1 cellular context compared by ENCODE assay signal in genomic region chr20:31496761-31497295, GRCh38.
TF ChIP-seq lines count a peak whose summit lies in the region.

No MANE protein-coding gene starts in this region.

TF ChIP-seq in IMR-90, 13 proteins besides CTCF, POLR2A, EP300 and RAD21:
- no peak for TF ChIP-seq RCOR1 (IDR thresholded peaks at IDR 0.05; ENCODE audit: insufficient replicate concordance, low read length)
- no peak for TF ChIP-seq FOS (IDR thresholded peaks at IDR 0.05; ENCODE audit: low read depth, low read length)
- no peak for TF ChIP-seq NFE2L2 (IDR thresholded peaks at IDR 0.05; ENCODE audit: low read depth, low read length)
- no peak for TF ChIP-seq CHD1 (IDR thresholded peaks at IDR 0.05; ENCODE audit: low read depth, low read length)
- no peak for TF ChIP-seq BHLHE40 (IDR thresholded peaks at IDR 0.05; ENCODE audit: low read depth, low read length)
- TF ChIP-seq SMC3 (IDR thresholded peaks at IDR 0.05; ENCODE audit: low read depth, low read length): no peak
- TF ChIP-seq MAZ (IDR thresholded peaks at IDR 0.05; ENCODE audit: borderline replicate concordance, low read depth, low read length): no peak
- no peak for TF ChIP-seq CEBPB (IDR thresholded peaks at IDR 0.05; ENCODE audit: low read depth, low read length)
- no peak for TF ChIP-seq RFX5 (IDR thresholded peaks at IDR 0.05; ENCODE audit: low read depth, low read length)
- TF ChIP-seq MXI1 (IDR thresholded peaks at IDR 0.05; ENCODE audit: borderline replicate concordance, low read depth, low read length): no peak
- TF ChIP-seq, protein P1, sequence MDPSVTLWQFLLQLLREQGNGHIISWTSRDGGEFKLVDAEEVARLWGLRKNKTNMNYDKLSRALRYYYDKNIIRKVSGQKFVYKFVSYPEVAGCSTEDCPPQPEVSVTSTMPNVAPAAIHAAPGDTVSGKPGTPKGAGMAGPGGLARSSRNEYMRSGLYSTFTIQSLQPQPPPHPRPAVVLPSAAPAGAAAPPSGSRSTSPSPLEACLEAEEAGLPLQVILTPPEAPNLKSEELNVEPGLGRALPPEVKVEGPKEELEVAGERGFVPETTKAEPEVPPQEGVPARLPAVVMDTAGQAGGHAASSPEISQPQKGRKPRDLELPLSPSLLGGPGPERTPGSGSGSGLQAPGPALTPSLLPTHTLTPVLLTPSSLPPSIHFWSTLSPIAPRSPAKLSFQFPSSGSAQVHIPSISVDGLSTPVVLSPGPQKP (IDR thresholded peaks at IDR 0.05; ENCODE audit: borderline replicate concordance, low read depth, low read length): no peak
- TF ChIP-seq, protein P2, sequence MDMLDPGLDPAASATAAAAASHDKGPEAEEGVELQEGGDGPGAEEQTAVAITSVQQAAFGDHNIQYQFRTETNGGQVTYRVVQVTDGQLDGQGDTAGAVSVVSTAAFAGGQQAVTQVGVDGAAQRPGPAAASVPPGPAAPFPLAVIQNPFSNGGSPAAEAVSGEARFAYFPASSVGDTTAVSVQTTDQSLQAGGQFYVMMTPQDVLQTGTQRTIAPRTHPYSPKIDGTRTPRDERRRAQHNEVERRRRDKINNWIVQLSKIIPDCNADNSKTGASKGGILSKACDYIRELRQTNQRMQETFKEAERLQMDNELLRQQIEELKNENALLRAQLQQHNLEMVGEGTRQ (IDR thresholded peaks at IDR 0.05; ENCODE audit: low read depth, low read length): no peak
- no peak for TF ChIP-seq MAFK (IDR thresholded peaks at IDR 0.05; ENCODE audit: low read depth, low read length)
